Comparison of ENCODE assay signal across 39 cellular contexts in the genomic region with DNA sequence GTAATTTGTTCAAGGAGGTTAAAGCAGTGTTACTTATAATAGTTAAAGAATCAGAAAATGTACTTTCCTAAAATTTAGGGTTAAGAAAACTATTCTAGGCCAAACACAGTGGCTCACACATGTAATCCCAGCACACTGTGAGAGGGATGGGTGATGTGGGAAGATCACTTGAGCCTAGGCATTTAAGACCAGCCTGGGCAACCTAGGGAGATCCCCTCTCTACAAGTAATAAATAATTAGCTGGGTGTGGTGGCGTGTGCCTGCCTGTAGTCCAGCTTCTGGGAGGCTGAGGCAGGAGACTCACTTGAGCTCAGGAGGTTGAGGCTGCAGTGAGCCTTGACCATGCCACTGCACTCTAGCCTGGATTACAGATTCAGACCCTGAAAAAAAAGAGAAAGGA. TPM values are rescaled to one million over a fixed set of nuclear protein-coding genes. Genes with fewer than 3 reads are reported as not detected.
"Had no signal": no experiment of that assay in that cellular context is flagged by ENCODE, and none has a peak within 500 bp of the region (broad histone marks: within the 10 kb centered on the region; RNA-seq: fewer than 3 reads in every experiment).

No MANE protein-coding gene starts in this region.

- H3K27ac ChIP-seq: adrenal gland, ascending aorta, body of pancreas, brain microvascular endothelial cell, breast epithelium, cardiac muscle cell had no signal

- H3K27ac Mint-ChIP-seq: activated naive CD4-positive, alpha-beta T cell treated with anti-CD3 and anti-CD28 coated beads for 36 hours; activated naive CD4-positive, alpha-beta T cell treated with anti-CD3 and anti-CD28 coated beads, Interleukin-2, amount 10 ng/mL, durations not matched to agents 7 days and 5 days; activated naive CD4-positive, alpha-beta T cell treated with anti-CD3 and anti-CD28 coated beads, Interleukin-2, amount 50 U/mL, for 24 hours; activated naive CD4-positive, alpha-beta T cell treated with anti-CD3 and anti-CD28 coated beads, Interleukin-2, amount 50 U/mL, for 72 hours; activated naive CD8-positive, alpha-beta T cell; activated naive CD8-positive, alpha-beta T cell treated with anti-CD3 and anti-CD28 coated beads for 36 hours; activated naive CD8-positive, alpha-beta T cell treated with anti-CD3 and anti-CD28 coated beads, Interleukin-2, amount 10 ng/mL, durations not matched to agents 7 days and 5 days; activated naive CD8-positive, alpha-beta T cell treated with anti-CD3 and anti-CD28 coated beads, Interleukin-2, amount 50 U/mL, for 24 hours; activated T-cell treated with anti-CD3 and anti-CD28 coated beads, Interleukin-2, amount 50 U/mL, for 24 hours; activated T-cell treated with anti-CD3 and anti-CD28 coated beads, Interleukin-2, amount 50 U/mL, for 72 hours; activated T-helper 1 cell treated with anti-CD3 and anti-CD28 coated beads, Interleukin-12 subunit alpha, Interleukin-12 subunit beta, Interleukin-2, Interleukin-4 antibody, amounts not matched to agents 30 ng/mL and 10 ng/mL and 1 ng/mL, durations not matched to agents 14 hours and 24 hours and 36 hours; activated T-helper 17 cell treated with anti-CD3 and anti-CD28 coated beads, Interleukin-2, amount 50 U/mL, for 72 hours; activated T-helper 2 cell treated with anti-CD3 and anti-CD28 coated beads, Interferon-gamma antibody, Interleukin-2, Interleukin-4, amounts not matched to agents 10 μg/mL and 5 μg/mL and 100 μg/mL, durations not matched to agents 14 hours and 24 hours and 36 hours; brain had no signal

- H3K4me3 ChIP-seq: adrenal gland, ascending aorta, body of pancreas, breast epithelium, cardiac muscle cell had no signal

- H3K9me3 ChIP-seq: adrenal gland, ascending aorta, body of pancreas, breast epithelium had no signal

- FAIRE-seq: astrocyte, bronchial epithelial cell had no signal

- H3K4me1 Mint-ChIP-seq: activated T-helper 17 cell treated with anti-CD3 and anti-CD28 coated beads, Interleukin-2, amount 50 U/mL, for 72 hours; central memory CD8-positive, alpha-beta T cell had no signal

- ATAC-seq: activated naive CD4-positive, alpha-beta T cell treated with anti-CD3 and anti-CD28 coated beads, Interleukin-2, amount 50 U/mL, for 72 hours; activated naive CD8-positive, alpha-beta T cell treated with anti-CD3 and anti-CD28 coated beads, Interleukin-2, amount 50 U/mL, for 24 hours; activated T-cell treated with anti-CD3 and anti-CD28 coated beads, Interleukin-2, amount 50 U/mL, for 4 hours; activated T-cell treated with anti-CD3 and anti-CD28 coated beads, Interleukin-2, amount 50 U/mL, for 72 hours; activated T-helper 17 cell treated with anti-CD3 and anti-CD28 coated beads, Interleukin-2, amount 50 U/mL, for 72 hours; body of pancreas had no signal

- H3K27me3 ChIP-seq: adrenal gland, ascending aorta, body of pancreas, brain microvascular endothelial cell, breast epithelium had no signal

- H3K36me3 ChIP-seq: adrenal gland, ascending aorta, brain microvascular endothelial cell, breast epithelium, cardiac muscle cell had no signal

- H3K9me3 Mint-ChIP-seq: activated naive CD4-positive, alpha-beta T cell treated with anti-CD3 and anti-CD28 coated beads for 36 hours; activated naive CD4-positive, alpha-beta T cell treated with anti-CD3 and anti-CD28 coated beads, Interleukin-2, amount 10 ng/mL, durations not matched to agents 7 days and 5 days; activated naive CD8-positive, alpha-beta T cell treated with anti-CD3 and anti-CD28 coated beads, Interleukin-2, amount 50 U/mL, for 24 hours; activated T-helper 1 cell treated with anti-CD3 and anti-CD28 coated beads, Interleukin-12 subunit alpha, Interleukin-12 subunit beta, Interleukin-2, Interleukin-4 antibody, amounts not matched to agents 30 ng/mL and 10 ng/mL and 1 ng/mL, durations not matched to agents 14 hours and 24 hours and 36 hours; activated T-helper 17 cell treated with anti-CD3 and anti-CD28 coated beads, Interleukin-2, amount 50 U/mL, for 72 hours; activated T-helper 2 cell treated with anti-CD3 and anti-CD28 coated beads, Interferon-gamma antibody, Interleukin-2, Interleukin-4, amounts not matched to agents 10 μg/mL and 5 μg/mL and 100 μg/mL, durations not matched to agents 14 hours and 24 hours and 36 hours; central memory CD8-positive, alpha-beta T cell had no signal

- DNase-seq: activated effector memory CD4-positive, alpha-beta T cell treated with anti-CD3 and anti-CD28 coated beads, Interleukin-2, amount 50 U/mL, for 16 hours; activated effector memory CD4-positive, alpha-beta T cell treated with Interleukin-2 at 50 U/mL for 16 hours; activated gamma-delta T cell; activated gamma-delta T cell treated with Interleukin-2 at 50 U/mL for 16 hours; activated naive CD4-positive, alpha-beta T cell; activated naive CD4-positive, alpha-beta T cell treated with anti-CD3 and anti-CD28 coated beads for 36 hours; activated naive CD4-positive, alpha-beta T cell treated with anti-CD3 and anti-CD28 coated beads, Interleukin-2, amount 10 ng/mL, durations not matched to agents 7 days and 5 days; activated naive CD4-positive, alpha-beta T cell treated with anti-CD3 and anti-CD28 coated beads, Interleukin-2, amount 50 U/mL, for 16 hours; activated naive CD4-positive, alpha-beta T cell treated with Interleukin-2 at 50 U/mL for 16 hours; activated naive CD8-positive, alpha-beta T cell treated with anti-CD3 and anti-CD28 coated beads for 36 hours; activated naive CD8-positive, alpha-beta T cell treated with anti-CD3 and anti-CD28 coated beads, Interleukin-2, amount 10 ng/mL, durations not matched to agents 7 days and 5 days; activated naive CD8-positive, alpha-beta T cell treated with anti-CD3 and anti-CD28 coated beads, Interleukin-2, amount 50 U/mL, for 24 hours; activated T-cell treated with anti-CD3 and anti-CD28 coated beads, Interleukin-2, amount 50 U/mL, for 1 hour; activated T-cell treated with anti-CD3 and anti-CD28 coated beads, Interleukin-2, amount 50 U/mL, for 24 hours; activated T-cell treated with anti-CD3 and anti-CD28 coated beads, Interleukin-2, amount 50 U/mL, for 4 hours; activated T-cell treated with anti-CD3 and anti-CD28 coated beads, Interleukin-2, amount 50 U/mL, for 48 hours; activated T-cell treated with anti-CD3 and anti-CD28 coated beads, Interleukin-2, amount 50 U/mL, for 72 hours; adrenal gland; amniotic stem cell; anterior cingulate cortex; aorta; body of pancreas; brain microvascular endothelial cell; caudate nucleus; central memory CD4-positive, alpha-beta T cell; cerebellar nuclear complex had no signal

- H3K36me3 Mint-ChIP-seq: activated naive CD4-positive, alpha-beta T cell treated with anti-CD3 and anti-CD28 coated beads, Interleukin-2, amount 10 ng/mL, durations not matched to agents 7 days and 5 days; activated naive CD4-positive, alpha-beta T cell treated with anti-CD3 and anti-CD28 coated beads, Interleukin-2, amount 50 U/mL, for 24 hours; activated naive CD8-positive, alpha-beta T cell; activated naive CD8-positive, alpha-beta T cell treated with anti-CD3 and anti-CD28 coated beads for 36 hours; activated naive CD8-positive, alpha-beta T cell treated with anti-CD3 and anti-CD28 coated beads, Interleukin-2, amount 10 ng/mL, durations not matched to agents 7 days and 5 days; brain had no signal

- H3K4me1 ChIP-seq: ascending aorta, breast epithelium had no signal

- H3K4me3 Mint-ChIP-seq: activated naive CD4-positive, alpha-beta T cell treated with anti-CD3 and anti-CD28 coated beads for 36 hours; activated naive CD4-positive, alpha-beta T cell treated with anti-CD3 and anti-CD28 coated beads, Interleukin-2, amount 10 ng/mL, durations not matched to agents 7 days and 5 days; activated naive CD4-positive, alpha-beta T cell treated with anti-CD3 and anti-CD28 coated beads, Interleukin-2, amount 50 U/mL, for 24 hours; activated naive CD8-positive, alpha-beta T cell; activated naive CD8-positive, alpha-beta T cell treated with anti-CD3 and anti-CD28 coated beads for 36 hours; activated naive CD8-positive, alpha-beta T cell treated with anti-CD3 and anti-CD28 coated beads, Interleukin-2, amount 10 ng/mL, durations not matched to agents 7 days and 5 days; activated naive CD8-positive, alpha-beta T cell treated with anti-CD3 and anti-CD28 coated beads, Interleukin-2, amount 50 U/mL, for 24 hours; activated T-cell treated with anti-CD3 and anti-CD28 coated beads, Interleukin-2, amount 50 U/mL, for 24 hours; activated T-cell treated with anti-CD3 and anti-CD28 coated beads, Interleukin-2, amount 50 U/mL, for 4 hours; activated T-cell treated with anti-CD3 and anti-CD28 coated beads, Interleukin-2, amount 50 U/mL, for 72 hours; activated T-helper 1 cell treated with anti-CD3 and anti-CD28 coated beads, Interleukin-12 subunit alpha, Interleukin-12 subunit beta, Interleukin-2, Interleukin-4 antibody, amounts not matched to agents 30 ng/mL and 10 ng/mL and 1 ng/mL, durations not matched to agents 14 hours and 24 hours and 36 hours; activated T-helper 17 cell treated with anti-CD3 and anti-CD28 coated beads, Interleukin-2, amount 50 U/mL, for 72 hours; brain; central memory CD8-positive, alpha-beta T cell had no signal

RNA-seq across cellular contexts. Expression of a gene that starts 3.6 kb away (rescaled TPM):
- total RNA-seq: activated naive CD4-positive, alpha-beta T cell treated with anti-CD3 and anti-CD28 coated beads for 36 hours; activated naive CD4-positive, alpha-beta T cell treated with anti-CD3 and anti-CD28 coated beads, Interleukin-2, amount 50 U/mL, for 72 hours; activated naive CD8-positive, alpha-beta T cell treated with anti-CD3 and anti-CD28 coated beads for 36 hours; activated naive CD8-positive, alpha-beta T cell treated with anti-CD3 and anti-CD28 coated beads, Interleukin-2, amount 10 ng/mL, durations not matched to agents 7 days and 5 days; activated T-cell treated with anti-CD3 and anti-CD28 coated beads, Interleukin-2, amount 50 U/mL, for 72 hours; activated T-helper 1 cell treated with anti-CD3 and anti-CD28 coated beads, Interleukin-12 subunit alpha, Interleukin-12 subunit beta, Interleukin-2, Interleukin-4 antibody, amounts not matched to agents 30 ng/mL and 10 ng/mL and 1 ng/mL, durations not matched to agents 14 hours and 24 hours and 36 hours; activated T-helper 2 cell treated with anti-CD3 and anti-CD28 coated beads, Interferon-gamma antibody, Interleukin-2, Interleukin-4, amounts not matched to agents 10 μg/mL and 5 μg/mL and 100 μg/mL, durations not matched to agents 14 hours and 24 hours and 36 hours had no signal

RNA-seq across cellular contexts. Expression of a gene that starts 37.0 kb away (rescaled TPM):
- total RNA-seq: activated T-helper 1 cell treated with anti-CD3 and anti-CD28 coated beads, Interleukin-12 subunit alpha, Interleukin-12 subunit beta, Interleukin-2, Interleukin-4 antibody, amounts not matched to agents 30 ng/mL and 10 ng/mL and 1 ng/mL, durations not matched to agents 14 hours and 24 hours and 36 hours had no signal

RNA-seq across cellular contexts. Expression of a gene that starts 53.7 kb away (rescaled TPM):
- total RNA-seq: activated naive CD8-positive, alpha-beta T cell treated with anti-CD3 and anti-CD28 coated beads, Interleukin-2, amount 10 ng/mL, durations not matched to agents 7 days and 5 days; cardiac muscle cell had no signal
- polyA plus RNA-seq: cardiac muscle cell had no signal
